In genomic region chr7:55639640-55640039, GRCh38 we compare ENCODE assay signal across 36 cellular contexts.
"Had no signal": no experiment of that assay in that cellular context is flagged by ENCODE, and none has a peak within 500 bp of the region (broad histone marks: within the 10 kb centered on the region; RNA-seq: fewer than 3 reads in every experiment).

No MANE protein-coding gene starts in this region.

- H3K9ac ChIP-seq: KMS-11 had no signal

- H3K4me3 ChIP-seq: MG63 had no signal

- H3K27me3 ChIP-seq: MG63 had no signal

- H3K4me2 ChIP-seq: KMS-11 had no signal

- DNase-seq: Karpas-422, Kasumi-1, MG63, MM.1S, MV-4-11, NCI-H1048, NCI-H1092, NCI-H1092 treated with DMSO at 0.1 percent for 48 hours, NCI-H1105, NCI-H1105 treated with DMSO at 0.1 percent for 48 hours, NCI-H1417, NCI-H1417 treated with DMSO at 0.1 percent for 48 hours, NCI-H1436, NCI-H1436 treated with DMSO at 0.1 percent for 48 hours, NCI-H146, NCI-H1694, NCI-H1694 treated with DMSO at 0.1 percent for 48 hours, NCI-H187, NCI-H187 treated with DMSO at 0.1 percent for 48 hours, NCI-H1930, NCI-H2029, NCI-H2029 treated with DMSO at 0.1 percent for 48 hours, NCI-H2081, NCI-H2081 treated with DMSO at 0.1 percent for 48 hours, NCI-H2107, NCI-H2171, NCI-H2171 treated with DMSO at 0.1 percent for 48 hours, NCI-H2227 treated with DMSO at 0.1 percent for 48 hours, NCI-H226, NCI-H345, NCI-H446, NCI-H446 treated with DMSO at 0.1 percent for 48 hours, NCI-H510A, NCI-H510A treated with DMSO at 0.1 percent for 48 hours, NCI-H524 had no signal

- H3K9me3 ChIP-seq: MG63 had no signal

- H3K36me3 ChIP-seq: MG63 had no signal

- H3K27ac ChIP-seq: KMS-11 had no signal
